7 cellular contexts compared by ENCODE assay signal in genomic region chr1:165632152-165632469, GRCh38. TPM values are rescaled to one million over a fixed set of nuclear protein-coding genes. Genes with fewer than 3 reads are reported as not detected.
DNase-seq lines count a peak whose midpoint lies in the region; FAIRE-seq and TF ChIP-seq lines count a peak whose summit lies in the region.

No MANE protein-coding gene starts in this region.

- TF ChIP-seq POLR2A in testis (IDR thresholded peaks at IDR 0.05) (no peak), H54 (IDR thresholded peaks at IDR 0.05; ENCODE audit: low read depth, low read length) (no peak)

- WGBS in testis, 2 donors: 6% methylated on average over 5 of the region's 5 CpGs

- H3K27ac ChIP-seq in HUES48 (ENCODE audit: low read depth, low read length): peak overlapping the region; percentile 97
- peak overlapping the region; percentile 92 to 94 for H3K27ac ChIP-seq in kidney (ENCODE audit: low read depth in 2 of 2, low read length in 2 of 2)
- peak overlapping the region; percentile 84 to 91 for H3K27ac ChIP-seq in testis

- intact Hi-C loops in kidney (cut with DNase I): no loop called here
- intact Hi-C loops in testis (cut with DNase I; ENCODE audit: low total_unique reads): loop anchor here (10.0 kb wide), 1 partner anchor 133 kb away; the partner anchor contains the start of gene TMCO1

- no peak overlapping the region for H3K9ac ChIP-seq in HUES48 (ENCODE audit: low read depth, low read length)
- peak overlapping the region; percentile 95 to 99 for H3K9ac ChIP-seq in kidney (ENCODE audit: low read length in 2 of 2)

- FAIRE-seq in kidney (lab: Jason Lieb, UNC) (no peak), H54 (lab: Jason Lieb, UNC) (no peak)

- no peaks in the 10 kb centered on the region for H3K36me3 ChIP-seq in HUES48 (ENCODE audit: control insufficient read depth, insufficient read depth, low read length)
- H3K36me3 ChIP-seq in kidney (ENCODE audit: control insufficient read depth in 1 of 2, insufficient read depth in 2 of 2, low read length in 2 of 2): no peaks in the 10 kb centered on the region
- no peaks in the 10 kb centered on the region for H3K36me3 ChIP-seq in testis (ENCODE audit: low read depth, missing control alignments)

- H3K27me3 ChIP-seq in HUES48 (ENCODE audit: control insufficient read depth, insufficient read depth, low read length) (peaks cover 3% of the 10 kb centered on the region; the same call in 1 of the 2 replicates), testis (no peaks in the 10 kb centered on the region)

- TF ChIP-seq CTCF in astrocyte of the spinal cord (IDR thresholded peaks at IDR 0.05; ENCODE audit: low read depth, low read length) (no peak), kidney (IDR thresholded peaks at IDR 0.05; ENCODE audit: borderline replicate concordance, extremely low read depth, insufficient read depth) (no peak), testis (IDR thresholded peaks at IDR 0.05) (no peak)

- no peak for DNase-seq in astrocyte of the spinal cord (ENCODE audit: low read depth, low spot score)
- DNase-seq in kidney: no peak
- peak; percentile 35 for DNase-seq in testis
- DNase-seq in COLO829 (ENCODE audit: low spot score): no peak
- no peak for DNase-seq in HCEC 1CT
- DNase-seq in H54 (ENCODE audit: insufficient read length, low spot score): no peak

- H3K4me3 ChIP-seq in HUES48 (ENCODE audit: low read depth, low read length) (peak overlapping the region; percentile 80), astrocyte of the spinal cord (ENCODE audit: low read depth, low read length) (peak overlapping the region; percentile 69), kidney (ENCODE audit: low read length in 2 of 2) (peak overlapping the region; percentile 95 to 98), testis (peak overlapping the region; percentile 74 to 79)

- in situ Hi-C loops in astrocyte of the spinal cord (cut with HindIII; ENCODE audit: low sequenced_read_pairs): no loop called here

- H3K9me3 ChIP-seq in HUES48 (ENCODE audit: control insufficient read depth, insufficient read depth, low read length) (no peaks in the 10 kb centered on the region), kidney (ENCODE audit: control insufficient read depth in 1 of 2, low read length in 2 of 2) (no peaks in the 10 kb centered on the region), testis (no peaks in the 10 kb centered on the region)

- H3K4me1 ChIP-seq in HUES48 (ENCODE audit: control insufficient read depth, insufficient read depth, low read length) (peaks cover 31% of the 10 kb centered on the region), kidney (ENCODE audit: control insufficient read depth in 1 of 2, insufficient read depth in 1 of 2, low read depth in 1 of 2, low read length in 2 of 2) (peaks cover 10 to 24% of the 10 kb centered on the region in 2 donors), testis (peaks cover 39% of the 10 kb centered on the region)

RNA-seq across cellular contexts. Expression of gene MGST3, which starts 1.1 kb away (rescaled TPM):
- total RNA-seq in kidney (296 TPM), testis (100 to 1,000 TPM; 209 to 278 TPM)
- polyA plus RNA-seq in kidney (ENCODE audit: insufficient read depth, low read depth, low replicate concordance) (545 TPM), testis (ENCODE audit: insufficient read depth, low read depth, low replicate concordance) (190 TPM)
